Comparison of ENCODE assay signal across 1 cellular context in genomic region chr5:145903113-145903512, GRCh38.
TF ChIP-seq lines count a peak whose summit lies in the region.

No MANE protein-coding gene starts in this region.

TF ChIP-seq in GM12878, 131 proteins besides CTCF, POLR2A, EP300 and RAD21 (continued from another document):
- TF ChIP-seq ZNF592 (IDR thresholded peaks at IDR 0.05) (no peak), E2F4 (IDR thresholded peaks at IDR 0.05; ENCODE audit: low read depth, low read length) (no peak), TCF7 (IDR thresholded peaks at IDR 0.05; ENCODE audit: borderline replicate concordance) (no peak)
